1 cellular context compared by ENCODE assay signal in the genomic region with DNA sequence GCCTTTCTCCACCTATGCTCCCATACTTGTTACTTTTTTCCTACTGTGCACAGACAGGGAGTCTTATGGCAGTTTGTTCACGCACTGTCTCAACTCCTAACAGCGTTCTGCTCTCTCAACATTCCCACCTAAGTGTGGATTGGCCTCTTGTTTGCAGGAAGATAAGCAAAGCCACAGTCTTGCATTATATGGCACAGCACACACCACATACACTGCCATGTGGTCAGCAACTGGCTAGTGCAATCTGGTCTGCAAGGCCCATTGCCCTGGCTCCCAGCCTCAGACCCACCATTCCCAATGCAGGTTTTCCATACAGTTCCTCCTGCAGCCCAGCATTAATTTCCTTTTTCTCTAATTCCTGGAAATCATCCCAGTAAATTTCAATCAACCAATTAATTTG.
TF ChIP-seq lines count a peak whose summit lies in the region.

No MANE protein-coding gene starts in this region.

TF ChIP-seq in HepG2, 621 proteins besides CTCF, POLR2A, EP300 and RAD21:
- no peak for TF ChIP-seq CCAR2 (optimal IDR thresholded peaks at IDR 0.05; ENCODE audit: low read depth, low read length)
- TF ChIP-seq SRY (CRISPR knock-in tag; IDR thresholded peaks at IDR 0.05) = no peak
- TF ChIP-seq KAT2B (IDR thresholded peaks at IDR 0.05; ENCODE audit: borderline replicate concordance, low read depth, low read length) = no peak
- no peak for TF ChIP-seq ZNF562 (CRISPR knock-in tag; IDR thresholded peaks at IDR 0.05; ENCODE audit: borderline replicate concordance)
- no peak for TF ChIP-seq ZNF446 (CRISPR knock-in tag; IDR thresholded peaks at IDR 0.05)
- TF ChIP-seq, protein P1, sequence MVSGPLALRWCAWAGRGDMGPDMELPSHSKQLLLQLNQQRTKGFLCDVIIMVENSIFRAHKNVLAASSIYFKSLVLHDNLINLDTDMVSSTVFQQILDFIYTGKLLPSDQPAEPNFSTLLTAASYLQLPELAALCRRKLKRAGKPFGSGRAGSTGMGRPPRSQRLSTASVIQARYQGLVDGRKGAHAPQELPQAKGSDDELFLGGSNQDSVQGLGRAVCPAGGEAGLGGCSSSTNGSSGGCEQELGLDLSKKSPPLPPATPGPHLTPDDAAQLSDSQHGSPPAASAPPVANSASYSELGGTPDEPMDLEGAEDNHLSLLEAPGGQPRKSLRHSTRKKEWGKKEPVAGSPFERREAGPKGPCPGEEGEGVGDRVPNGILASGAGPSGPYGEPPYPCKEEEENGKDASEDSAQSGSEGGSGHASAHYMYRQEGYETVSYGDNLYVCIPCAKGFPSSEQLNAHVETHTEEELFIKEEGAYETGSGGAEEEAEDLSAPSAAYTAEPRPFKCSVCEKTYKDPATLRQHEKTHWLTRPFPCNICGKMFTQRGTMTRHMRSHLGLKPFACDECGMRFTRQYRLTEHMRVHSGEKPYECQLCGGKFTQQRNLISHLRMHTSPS (CRISPR knock-in tag; IDR thresholded peaks at IDR 0.05; ENCODE audit: low read depth) = no peak
- no peak for TF ChIP-seq MXD3 (CRISPR knock-in tag; IDR thresholded peaks at IDR 0.05)
- no peak for TF ChIP-seq PRPF4 (IDR thresholded peaks at IDR 0.05; ENCODE audit: low read depth, low read length, poor library complexity, severe bottlenecking)
- TF ChIP-seq, protein P2, sequence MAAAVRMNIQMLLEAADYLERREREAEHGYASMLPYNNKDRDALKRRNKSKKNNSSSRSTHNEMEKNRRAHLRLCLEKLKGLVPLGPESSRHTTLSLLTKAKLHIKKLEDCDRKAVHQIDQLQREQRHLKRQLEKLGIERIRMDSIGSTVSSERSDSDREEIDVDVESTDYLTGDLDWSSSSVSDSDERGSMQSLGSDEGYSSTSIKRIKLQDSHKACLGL (CRISPR knock-in tag; IDR thresholded peaks at IDR 0.05) = no peak
- TF ChIP-seq MIER3 (CRISPR knock-in tag; IDR thresholded peaks at IDR 0.05; ENCODE audit: borderline replicate concordance) = no peak
- no peak for TF ChIP-seq CBX1 (IDR thresholded peaks at IDR 0.05; ENCODE audit: low read depth)
- TF ChIP-seq MLX (CRISPR knock-in tag; IDR thresholded peaks at IDR 0.05) = no peak
- no peak for TF ChIP-seq ZNF761 (CRISPR knock-in tag; conservative IDR thresholded peaks at IDR 0.05)
- no peak for TF ChIP-seq ZNF713 (CRISPR knock-in tag; IDR thresholded peaks at IDR 0.05)
- no peak for TF ChIP-seq MNT (IDR thresholded peaks at IDR 0.05)
- TF ChIP-seq ADNP (CRISPR knock-in tag; IDR thresholded peaks at IDR 0.05) = no peak
